Comparison of ENCODE assay signal across 10 cellular contexts in the genomic region with DNA sequence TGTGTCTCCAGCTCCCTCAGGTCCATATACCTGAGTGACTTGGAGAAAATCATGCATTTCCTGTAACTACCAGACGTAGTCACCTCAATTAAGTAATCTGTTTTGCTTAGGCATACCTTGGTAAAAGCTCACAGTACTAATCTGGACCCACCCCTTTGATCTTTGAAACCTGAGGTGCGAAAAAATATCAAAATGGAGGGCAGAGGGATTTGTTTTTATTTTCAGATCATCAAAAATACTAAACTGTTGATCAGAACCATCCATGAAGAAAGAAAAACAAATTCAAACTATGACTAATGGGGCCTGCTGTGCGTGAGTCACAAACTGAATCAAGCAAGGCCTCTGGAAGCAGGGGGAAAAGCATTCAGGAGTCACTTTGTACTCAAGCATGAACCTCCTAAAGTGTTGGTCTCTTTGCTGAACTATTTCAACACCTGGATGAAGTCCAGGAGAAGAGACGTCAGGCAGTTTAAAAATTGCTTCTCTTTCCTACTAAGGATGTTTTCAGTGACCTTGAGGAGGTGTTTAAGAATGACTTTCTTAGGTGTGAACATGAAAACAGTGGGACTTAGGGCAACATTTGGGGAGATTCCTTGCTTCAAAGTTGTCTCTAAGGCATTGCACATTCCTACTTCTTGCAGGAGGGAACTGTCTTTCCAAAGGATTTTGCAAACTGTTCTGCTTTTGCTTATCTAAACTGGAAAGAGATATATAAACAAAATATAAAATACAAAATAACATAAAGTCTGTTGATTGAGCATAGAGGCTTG.
DNase-seq lines count a peak whose midpoint lies in the region; ATAC-seq and TF ChIP-seq lines count a peak whose summit lies in the region.
"Had no signal": no experiment of that assay in that cellular context is flagged by ENCODE, and none has a peak within 500 bp of the region (broad histone marks: within the 10 kb centered on the region; RNA-seq: fewer than 3 reads in every experiment).

No MANE protein-coding gene starts in this region.

- H3K4me3 Mint-ChIP-seq in HFFc6: peak overlapping the region; percentile 53
- H3K4me3 Mint-ChIP-seq: activated CD4-positive, alpha-beta T cell treated with anti-CD3 and anti-CD28 coated beads, Interleukin-2, amount 10 ng/mL, durations not matched to agents 24 days and 14 days had no signal

- 72% methylated on average over 4 of the region's 4 CpGs for WGBS in body of pancreas, 2 donors

- no peak for TF ChIP-seq POLR2A in body of pancreas (IDR thresholded peaks at IDR 0.05)

- intact Hi-C loops in body of pancreas (cut with DNase I): no loop called here

- no peaks in the 10 kb centered on the region for H3K9me3 ChIP-seq in body of pancreas
- no peaks in the 10 kb centered on the region for H3K9me3 ChIP-seq in thoracic aorta

- H3K36me3 ChIP-seq in body of pancreas (replicated peaks in 1 of 2; ENCODE audit: insufficient read depth in 1 of 2, low read depth in 2 of 2) (no peaks in the 10 kb centered on the region), thoracic aorta (no peaks in the 10 kb centered on the region)

- ATAC-seq in body of pancreas: peak; percentile 40
- peak; percentile 95 for ATAC-seq in thoracic aorta (ENCODE audit: insufficient number of reproducible peaks, low FRiP score, low read depth)
- no peak for ATAC-seq in GM18519 (IDR thresholded peaks at IDR 0.05; ENCODE audit: low FRiP score, unreplicated experiment)
- no peak for ATAC-seq in HG02852 (IDR thresholded peaks at IDR 0.05; ENCODE audit: unreplicated experiment)

- DNase-seq in HFFc6: peak; percentile 94
- DNase-seq in body of pancreas: peak in 3 of 4 donors; percentile 6 to 30 (median 15)
- peak; percentile 68 for DNase-seq in islet precursor cell
- peak; percentile 12 for DNase-seq in thoracic aorta (ENCODE audit: low spot score)
- DNase-seq in stimulated activated CD4-positive, alpha-beta T cell treated with anti-CD3 and anti-CD28 coated beads, Interleukin-4, amount 100 ng/mL, for 1 hour: no peak
- DNase-seq in OCI-M2 (lab: John Stamatoyannopoulos, UW; ENCODE audit: unreplicated experiment): no peak
- DNase-seq: activated CD4-positive, alpha-beta T cell treated with anti-CD3 and anti-CD28 coated beads, Interleukin-2, amount 10 ng/mL, durations not matched to agents 24 days and 14 days had no signal

- H3K4me3 ChIP-seq in body of pancreas: no peak overlapping the region
- H3K4me3 ChIP-seq in thoracic aorta: no peak overlapping the region

- H3K4me1 Mint-ChIP-seq in HFFc6 (ENCODE audit: low read depth): peaks cover 87% of the 10 kb centered on the region
- H3K4me1 Mint-ChIP-seq: activated CD4-positive, alpha-beta T cell treated with anti-CD3 and anti-CD28 coated beads, Interleukin-2, amount 10 ng/mL, durations not matched to agents 24 days and 14 days had no signal

- H3K9me3 Mint-ChIP-seq in HFFc6: no peaks in the 10 kb centered on the region
- H3K9me3 Mint-ChIP-seq: activated CD4-positive, alpha-beta T cell treated with anti-CD3 and anti-CD28 coated beads, Interleukin-2, amount 10 ng/mL, durations not matched to agents 24 days and 14 days had no signal

- H3K27ac ChIP-seq in body of pancreas (no peak overlapping the region), thoracic aorta (peak overlapping the region; percentile 79 to 92)
- H3K27ac ChIP-seq: KMS-11 had no signal

- H3K4me1 ChIP-seq in body of pancreas (no peaks in the 10 kb centered on the region), thoracic aorta (ENCODE audit: control insufficient read depth in 1 of 2, low read depth in 2 of 2) (peaks cover 32 to 69% of the 10 kb centered on the region in 2 donors)

- TF ChIP-seq CTCF in HFFc6 (IDR thresholded peaks at IDR 0.05): no peak
- TF ChIP-seq CTCF in body of pancreas (IDR thresholded peaks at IDR 0.05): no peak
- no peak for TF ChIP-seq CTCF in thoracic aorta (IDR thresholded peaks at IDR 0.05)

- H3K36me3 Mint-ChIP-seq in HFFc6 (ENCODE audit: low read depth): peaks cover 30% of the 10 kb centered on the region

- H3K27me3 Mint-ChIP-seq in HFFc6 (ENCODE audit: insufficient read depth): no peaks in the 10 kb centered on the region; the same call in 1 of the 2 replicates
- H3K27me3 Mint-ChIP-seq: activated CD4-positive, alpha-beta T cell treated with anti-CD3 and anti-CD28 coated beads, Interleukin-2, amount 10 ng/mL, durations not matched to agents 24 days and 14 days had no signal

- H3K27me3 ChIP-seq in body of pancreas (no peaks in the 10 kb centered on the region), thoracic aorta (replicated peaks; ENCODE audit: insufficient read depth) (no peaks in the 10 kb centered on the region)

- H3K27ac Mint-ChIP-seq in HFFc6: peak overlapping the region; percentile 88
- H3K27ac Mint-ChIP-seq: activated CD4-positive, alpha-beta T cell treated with anti-CD3 and anti-CD28 coated beads, Interleukin-2, amount 10 ng/mL, durations not matched to agents 24 days and 14 days had no signal

Comparison
In these comparisons a context has a peak if more than half of its experiments do, and no peak if none do; other contexts are left out.
1. DNase-seq: peak in HFFc6 (single experiment), body of pancreas (3 of 4), islet precursor cell (single experiment) and thoracic aorta (single experiment); none in stimulated activated CD4-positive, alpha-beta T cell treated with anti-CD3 and anti-CD28 coated beads, Interleukin-4, amount 100 ng/mL, for 1 hour (single experiment) and OCI-M2 (single experiment).
2. ATAC-seq: peak in body of pancreas (single experiment) and thoracic aorta (single experiment); none in GM18519 (single experiment) and HG02852 (single experiment).
3. H3K27ac ChIP-seq: peak in thoracic aorta (2 of 2); none in body of pancreas (0 of 4).